In the genomic region with DNA sequence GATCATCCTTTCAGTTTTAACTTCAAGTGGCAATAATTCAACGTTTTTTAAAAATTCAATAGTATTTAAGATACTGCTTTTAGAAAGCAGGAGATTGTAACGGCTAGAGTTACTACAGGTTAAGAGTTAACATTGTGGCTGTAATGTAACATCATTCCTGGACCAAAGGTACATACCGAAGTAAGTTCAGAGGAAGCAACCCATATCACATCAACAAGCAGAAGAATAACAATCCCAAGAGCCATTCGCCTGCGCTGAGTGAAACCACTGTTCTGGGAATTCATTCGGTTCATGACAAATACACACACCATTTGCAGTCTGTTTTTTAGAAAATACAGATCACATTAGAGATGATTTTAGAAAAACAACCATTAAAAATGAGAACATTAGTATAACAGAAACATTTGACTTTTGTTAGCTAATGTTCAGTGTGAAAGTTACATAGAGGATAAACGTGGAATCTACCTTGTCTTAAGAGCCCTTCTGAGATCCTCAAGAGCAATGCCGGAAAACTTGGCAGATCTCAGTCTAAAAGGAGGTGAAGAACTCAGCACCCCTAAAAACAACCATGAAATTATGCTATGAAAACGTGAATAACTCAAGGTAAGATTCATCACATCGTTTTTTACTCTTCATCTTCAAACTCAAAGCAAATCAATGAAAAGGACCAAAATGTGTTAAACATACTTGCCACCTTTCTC, we compare ENCODE assay signal across 8 cellular contexts. TPM values are rescaled to one million over a fixed set of nuclear protein-coding genes. Genes with fewer than 3 reads are reported as not detected.
DNase-seq lines count a peak whose midpoint lies in the region; ATAC-seq and TF ChIP-seq lines count a peak whose summit lies in the region.

No MANE protein-coding gene starts in this region.

- no peaks in the 10 kb centered on the region for H3K9me3 ChIP-seq in right lobe of liver
- no peaks in the 10 kb centered on the region for H3K9me3 ChIP-seq in transverse colon

- WGBS in right lobe of liver (ENCODE audit: insufficient coverage, low coverage, low lambda C conversion rate, missing lambda C conversion rate) = 22% methylated on average over 10 of the region's 10 CpGs
- 6 to 17% methylated on average over 9 to 10 of the region's 10 CpGs for WGBS in transverse colon (ENCODE audit: low coverage in 1 of 2), 2 donors

- intact Hi-C loops in right lobe of liver (cut with DNase I) (no loop called here), transverse colon (cut with DNase I; ENCODE audit: low total_unique reads) (loop anchor here (5.0 kb wide), 1 partner anchor 137 kb away; a partner anchor contains a TSS)

- TF ChIP-seq CTCF in AG09309 (IDR thresholded peaks at IDR 0.05; ENCODE audit: control insufficient read depth, insufficient read depth, low read depth, low read length, missing control alignments) = no peak
- TF ChIP-seq CTCF in HFF-Myc (IDR thresholded peaks at IDR 0.05; ENCODE audit: low read depth, low read length, missing control alignments) = no peak
- no peak for TF ChIP-seq CTCF in right lobe of liver (IDR thresholded peaks at IDR 0.05)
- TF ChIP-seq CTCF in transverse colon (IDR thresholded peaks at IDR 0.05) = no peak
- TF ChIP-seq CTCF in GM10266 (IDR thresholded peaks at IDR 0.05; ENCODE audit: control insufficient read depth, insufficient read depth, low read depth, missing control alignments) = no peak

- TF ChIP-seq POLR2A in right lobe of liver (IDR thresholded peaks at IDR 0.05) (no peak), transverse colon (IDR thresholded peaks at IDR 0.05) (no peak)

- no peak for TF ChIP-seq EP300 in transverse colon (IDR thresholded peaks at IDR 0.05; ENCODE audit: low read depth)

- in situ Hi-C loops in transverse colon (cut with MboI; ENCODE audit: low pct_ligation_motif_present in 1 of 4, low pct_unique_long_range_greater_than_20kb in 1 of 4, low sequenced_read_pairs in 3 of 4) = loop anchor here (5.0 to 25.0 kb wide), 5 partner anchors 130 to 782 kb away; no protein-coding TSS in a partner anchor

- H3K27me3 ChIP-seq in right lobe of liver = no peaks in the 10 kb centered on the region
- no peaks in the 10 kb centered on the region for H3K27me3 ChIP-seq in transverse colon

- ATAC-seq in right lobe of liver (no peak), GM21447 (IDR thresholded peaks at IDR 0.05; ENCODE audit: unreplicated experiment) (no peak)

- peaks cover 0 to 12% (median 0%) of the 10 kb centered on the region in 4 donors for H3K36me3 ChIP-seq in right lobe of liver
- H3K36me3 ChIP-seq in transverse colon = peaks cover 0 to 16% (median 6%) of the 10 kb centered on the region in 4 donors

- H3K4me1 ChIP-seq in right lobe of liver (peaks cover 0 to 19% (median 6%) of the 10 kb centered on the region in 4 donors), transverse colon (peaks cover 6 to 27% (median 24%) of the 10 kb centered on the region in 4 donors)

- no peak overlapping the region for H3K27ac ChIP-seq in right lobe of liver
- peak overlapping the region; percentile 93 to 97 (median 94) for H3K27ac ChIP-seq in transverse colon

- DNase-seq in AG09309 (ENCODE audit: low read depth) (no peak), HFF-Myc (ENCODE audit: extremely low read depth, low read depth) (no peak), astrocyte of the hippocampus (ENCODE audit: low read depth, low spot score) (peak; percentile 19), right lobe of liver (no peak), transverse colon (no peak), AML-193 (lab: John Stamatoyannopoulos, UW) (no peak), GM10266 (ENCODE audit: extremely low spot score) (no peak)

- H3K4me3 ChIP-seq in AG09309 (ENCODE audit: control insufficient read depth, low read depth, low read length) = peak overlapping the region; percentile 79
- peak overlapping the region; percentile 88 for H3K4me3 ChIP-seq in HFF-Myc (replicated peaks; ENCODE audit: low read depth, low read length)
- H3K4me3 ChIP-seq in right lobe of liver = peak overlapping the region; percentile 87 to 95 (median 94)
- H3K4me3 ChIP-seq in transverse colon = peak overlapping the region; percentile 69 to 84 (median 84)

RNA-seq across cellular contexts. Expression of a gene that starts 1.3 kb away (rescaled TPM):
- total RNA-seq in right lobe of liver = 10 to 100 TPM; 33.2 to 50.0 (median 40.6) TPM
- total RNA-seq in transverse colon = 100 to 1,000 TPM in 3 of 4 donors, 10 to 100 TPM in 1; 83.2 to 165 (median 128) TPM

Comparison
In these comparisons a context has a peak if more than half of its experiments do, and no peak if none do; other contexts are left out.
1. H3K27ac ChIP-seq: peak in transverse colon (4 of 4); none in right lobe of liver (0 of 3).
2. Peak in every context shown above with its lines, with median percentiles within 50 percentile points of each other: H3K4me3 ChIP-seq.